18 cellular contexts compared by ENCODE assay signal in genomic region chr1:76425843-76426145, GRCh38.
DNase-seq lines count a peak whose midpoint lies in the region; FAIRE-seq and TF ChIP-seq lines count a peak whose summit lies in the region.
"Had no signal": no experiment of that assay in that cellular context is flagged by ENCODE, and none has a peak within 500 bp of the region (broad histone marks: within the 10 kb centered on the region; RNA-seq: fewer than 3 reads in every experiment).

No MANE protein-coding gene starts in this region.

- H2AFZ ChIP-seq in endothelial cell of umbilical vein (ENCODE audit: low read depth, low read length), result peak overlapping the region; percentile 64

- no peak overlapping the region for H3K4me3 ChIP-seq in endothelial cell of umbilical vein (replicated peaks in 1 of 3; ENCODE audit: insufficient read depth in 1 of 3, low read depth in 1 of 3, low read length in 3 of 3)
- no peak overlapping the region for H3K4me3 ChIP-seq in skeletal muscle cell (ENCODE audit: low read depth, low read length)
- H3K4me3 ChIP-seq: heart right ventricle, left lung, tibial nerve had no signal

- no peak for TF ChIP-seq CTCF in HFFc6 (IDR thresholded peaks at IDR 0.05)
- no peak for TF ChIP-seq CTCF in endothelial cell of umbilical vein (IDR thresholded peaks at IDR 0.05; ENCODE audit: extremely low read depth in 1 of 2, insufficient read depth in 1 of 2, low read depth in 1 of 2, low read length in 2 of 2)
- no peak for TF ChIP-seq CTCF in progenitor cell of endocrine pancreas (IDR thresholded peaks at IDR 0.05; ENCODE audit: unreplicated experiment)

- no peaks in the 10 kb centered on the region for H3K4me1 Mint-ChIP-seq in HFFc6 (ENCODE audit: low read depth)
- H3K4me1 Mint-ChIP-seq in progenitor cell of endocrine pancreas (ENCODE audit: low read depth), result peaks cover 14% of the 10 kb centered on the region
- H3K4me1 Mint-ChIP-seq: activated naive CD4-positive, alpha-beta T cell treated with anti-CD3 and anti-CD28 coated beads, Interleukin-2, amount 50 U/mL, for 24 hours had no signal

- dilution Hi-C loops in endothelial cell of umbilical vein (cut with MboI; ENCODE audit: extremely low pct_ligation_motif_present, low sequenced_read_pairs), result no loop called here

- H3K27ac ChIP-seq in endothelial cell of umbilical vein (ENCODE audit: insufficient read depth, low read depth, low read length), result peak overlapping the region; percentile 60
- H3K27ac ChIP-seq: heart right ventricle, KMS-11, left lung, tibial nerve had no signal

- no peaks in the 10 kb centered on the region for H4K20me1 ChIP-seq in endothelial cell of umbilical vein (replicated peaks; ENCODE audit: control insufficient read depth, extremely low read depth, insufficient read depth, low read length)

- DNase-seq in HFFc6, result peak; percentile 5
- DNase-seq in RKO (ENCODE audit: low spot score), result peak; percentile 32
- DNase-seq in endothelial cell of umbilical vein (ENCODE audit: low read depth, low spot score), result peak; percentile 82
- DNase-seq in skeletal muscle cell (ENCODE audit: low read depth), result peak; percentile 52
- DNase-seq in activated CD4-positive, CD25-positive, alpha-beta regulatory T cell (lab: John Stamatoyannopoulos, UW), result no peak
- no peak for DNase-seq in GM12891 (ENCODE audit: insufficient read length, low spot score)
- DNase-seq in NCI-H1048 (lab: John Stamatoyannopoulos, UW), result no peak
- no peak for DNase-seq in progenitor cell of endocrine pancreas (ENCODE audit: low spot score, unreplicated experiment)
- DNase-seq: Caco-2; dorsolateral prefrontal cortex; heart right ventricle; left lung; NCI-H2171 treated with DMSO at 0.1 percent for 48 hours; stimulated activated CD4-positive, alpha-beta T cell treated with anti-CD3 and anti-CD28 coated beads, Interleukin-12 subunit alpha, Interleukin-12 subunit beta, amount 100 ng/mL, for 4 hours had no signal

- FAIRE-seq in endothelial cell of umbilical vein (lab: Jason Lieb, UNC) (peak; percentile 90), GM12891 (lab: Jason Lieb, UNC) (no peak)

- H3K27me3 Mint-ChIP-seq in HFFc6 (ENCODE audit: insufficient read depth) (no peaks in the 10 kb centered on the region), progenitor cell of endocrine pancreas (no peaks in the 10 kb centered on the region)
- H3K27me3 Mint-ChIP-seq: activated naive CD4-positive, alpha-beta T cell treated with anti-CD3 and anti-CD28 coated beads, Interleukin-2, amount 50 U/mL, for 24 hours had no signal

- H3K9me1 ChIP-seq in endothelial cell of umbilical vein (replicated peaks; ENCODE audit: control insufficient read depth, extremely low read depth, insufficient read depth, low read length), result no peaks in the 10 kb centered on the region

- H3K4me3 Mint-ChIP-seq in HFFc6 (no peak overlapping the region), progenitor cell of endocrine pancreas (ENCODE audit: low read depth) (no peak overlapping the region)
- H3K4me3 Mint-ChIP-seq: activated naive CD4-positive, alpha-beta T cell treated with anti-CD3 and anti-CD28 coated beads, Interleukin-2, amount 50 U/mL, for 24 hours; neural crest cell had no signal

- H3K27ac Mint-ChIP-seq in HFFc6, result no peak overlapping the region
- no peak overlapping the region for H3K27ac Mint-ChIP-seq in progenitor cell of endocrine pancreas
- H3K27ac Mint-ChIP-seq: activated naive CD4-positive, alpha-beta T cell treated with anti-CD3 and anti-CD28 coated beads, Interleukin-2, amount 50 U/mL, for 24 hours had no signal

- no peak for TF ChIP-seq POLR2A in endothelial cell of umbilical vein (IDR thresholded peaks at IDR 0.05; ENCODE audit: low read depth, low read length)
- no peak for TF ChIP-seq POLR2A in GM12891 (IDR thresholded peaks at IDR 0.05; ENCODE audit: low read depth, low read length)

- H3K27me3 ChIP-seq in endothelial cell of umbilical vein (ENCODE audit: control insufficient read depth in 2 of 2, insufficient read depth in 2 of 2, low read length in 2 of 2), result no peaks in the 10 kb centered on the region
- H3K27me3 ChIP-seq: dorsolateral prefrontal cortex, heart right ventricle, left lung, tibial nerve had no signal

- no peaks in the 10 kb centered on the region for H3K36me3 Mint-ChIP-seq in HFFc6 (ENCODE audit: low read depth)
- H3K36me3 Mint-ChIP-seq in progenitor cell of endocrine pancreas (ENCODE audit: insufficient read depth), result no peaks in the 10 kb centered on the region
- H3K36me3 Mint-ChIP-seq: activated naive CD4-positive, alpha-beta T cell treated with anti-CD3 and anti-CD28 coated beads, Interleukin-2, amount 50 U/mL, for 24 hours had no signal

- H3K36me3 ChIP-seq in endothelial cell of umbilical vein (ENCODE audit: control insufficient read depth in 2 of 2, extremely low read depth in 1 of 2, insufficient read depth in 2 of 2, low read length in 2 of 2), result no peaks in the 10 kb centered on the region
- H3K36me3 ChIP-seq: heart right ventricle, left lung, tibial nerve had no signal

- peaks cover 20% of the 10 kb centered on the region for H3K4me1 ChIP-seq in endothelial cell of umbilical vein (ENCODE audit: control insufficient read depth, extremely low read depth, insufficient read depth, low read length)
- H3K4me1 ChIP-seq: left lung, tibial nerve had no signal

- intact Hi-C loops in endothelial cell of umbilical vein (cut with micrococcal nuclease), result no loop called here

- POLR2A ChIA-PET in endothelial cell of umbilical vein (lab: Charles Lee), result no interaction called here

- no peaks in the 10 kb centered on the region for H3K9me3 ChIP-seq in endothelial cell of umbilical vein (replicated peaks; ENCODE audit: control insufficient read depth, insufficient read depth, low read length)
- H3K9me3 ChIP-seq: Caco-2, heart right ventricle, left lung, tibial nerve had no signal

- no peaks in the 10 kb centered on the region for H3K79me2 ChIP-seq in endothelial cell of umbilical vein (ENCODE audit: control insufficient read depth, insufficient read depth, low read length)

- H3K9me3 Mint-ChIP-seq in HFFc6 (peaks cover 7% of the 10 kb centered on the region), progenitor cell of endocrine pancreas (ENCODE audit: low read depth) (no peaks in the 10 kb centered on the region)
- H3K9me3 Mint-ChIP-seq: activated naive CD4-positive, alpha-beta T cell treated with anti-CD3 and anti-CD28 coated beads, Interleukin-2, amount 50 U/mL, for 24 hours; neural crest cell had no signal

- no TSS peak for BruUV-seq in endothelial cell of umbilical vein (replicated peaks; lab: Mats Ljungman, UMichigan)

- H3K4me2 ChIP-seq in endothelial cell of umbilical vein (ENCODE audit: insufficient read depth, low read length), result peak overlapping the region; percentile 51
- H3K4me2 ChIP-seq: KMS-11 had no signal

- CTCF ChIA-PET in endothelial cell of umbilical vein (lab: Charles Lee), result interaction anchor here (1.0 to 1.6 kb wide), 3 partner anchors 172 to 275 kb away, joined by 3 to 5 read pairs (median 3); no protein-coding TSS in a partner anchor

- peak overlapping the region; percentile 47 for H3K9ac ChIP-seq in endothelial cell of umbilical vein (replicated peaks; ENCODE audit: extremely low read depth, insufficient read depth, low read length)
- H3K9ac ChIP-seq: KMS-11 had no signal

TF ChIP-seq in endothelial cell of umbilical vein, 7 proteins besides CTCF, POLR2A, EP300 and RAD21:
- TF ChIP-seq EZH2 (IDR thresholded peaks at IDR 0.05; ENCODE audit: borderline replicate concordance, low read depth, low read length, severe bottlenecking), result no peak
- peak; percentile 85 for TF ChIP-seq JUN (IDR thresholded peaks at IDR 0.05; ENCODE audit: borderline replicate concordance, insufficient read depth, insufficient read length, low read depth)
- no peak for TF ChIP-seq MYC (IDR thresholded peaks at IDR 0.05; ENCODE audit: low read depth, low read length)
- no peak for TF ChIP-seq POLR2AphosphoS5 (IDR thresholded peaks at IDR 0.05; ENCODE audit: insufficient read depth, low read depth, low read length)
- TF ChIP-seq, protein P1, sequence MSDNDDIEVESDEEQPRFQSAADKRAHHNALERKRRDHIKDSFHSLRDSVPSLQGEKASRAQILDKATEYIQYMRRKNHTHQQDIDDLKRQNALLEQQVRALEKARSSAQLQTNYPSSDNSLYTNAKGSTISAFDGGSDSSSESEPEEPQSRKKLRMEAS (IDR thresholded peaks at IDR 0.05; ENCODE audit: insufficient read depth, insufficient read length), result no peak
- TF ChIP-seq GATA2 (IDR thresholded peaks at IDR 0.05; ENCODE audit: insufficient read depth, insufficient read length, low read depth, low read length), result peak; percentile 30
- peak; percentile 67 for TF ChIP-seq FOS (IDR thresholded peaks at IDR 0.05; ENCODE audit: borderline replicate concordance, insufficient read depth, low read length)

TF ChIP-seq in GM12891, 5 proteins besides CTCF, POLR2A, EP300 and RAD21:
- TF ChIP-seq POLR2AphosphoS5 (IDR thresholded peaks at IDR 0.05; ENCODE audit: low read depth, low read length), result no peak

Comparison
In these comparisons a context has a peak if more than half of its experiments do, and no peak if none do; other contexts are left out.
1. DNase-seq: peak in HFFc6 (single experiment), RKO (single experiment), endothelial cell of umbilical vein (single experiment) and skeletal muscle cell (single experiment); none in activated CD4-positive, CD25-positive, alpha-beta regulatory T cell (0 of 4), GM12891 (single experiment), NCI-H1048 (single experiment) and progenitor cell of endocrine pancreas (single experiment).